ENCODE assay signal across 36 cellular contexts in genomic region chr7:133437544-133437943, GRCh38.
"Had no signal": no experiment of that assay in that cellular context is flagged by ENCODE, and none has a peak within 500 bp of the region (broad histone marks: within the 10 kb centered on the region; RNA-seq: fewer than 3 reads in every experiment).

No MANE protein-coding gene starts in this region.

- H3K27me3 ChIP-seq: body of pancreas, MG63, Peyer's patch had no signal

- ATAC-seq: activated CD8-positive, alpha-beta memory T cell treated with anti-CD3 and anti-CD28 coated beads, Interleukin-2, amount 10 ng/mL, durations not matched to agents 7 days and 5 days; body of pancreas; PC-3 had no signal

- DNase-seq: activated CD4-positive, alpha-beta memory T cell treated with anti-CD3 and anti-CD28 coated beads, Interleukin-2, amount 10 ng/mL, durations not matched to agents 7 days and 5 days; activated CD4-positive, alpha-beta T cell treated with anti-CD3 and anti-CD28 coated beads for 1 hour; activated CD4-positive, alpha-beta T cell treated with anti-CD3 and anti-CD28 coated beads for 48 hours; activated CD4-positive, CD25-positive, alpha-beta regulatory T cell; activated CD8-positive, alpha-beta memory T cell treated with anti-CD3 and anti-CD28 coated beads for 24 hours; activated CD8-positive, alpha-beta memory T cell treated with anti-CD3 and anti-CD28 coated beads, Interleukin-2, amount 10 ng/mL, durations not matched to agents 7 days and 5 days; activated CD8-positive, alpha-beta memory T cell treated with anti-CD3 and anti-CD28 coated beads, Interleukin-2, amount 50 U/mL, for 48 hours; activated gamma-delta T cell; activated naive CD4-positive, alpha-beta T cell treated with Interleukin-2 at 50 U/mL for 16 hours; activated naive CD8-positive, alpha-beta T cell treated with anti-CD3 and anti-CD28 coated beads, Interleukin-2, amount 10 ng/mL, durations not matched to agents 7 days and 5 days; activated T-cell treated with anti-CD3 and anti-CD28 coated beads, Interleukin-2, amount 50 U/mL, for 48 hours; amygdala; body of pancreas; caudate nucleus; Karpas-422; KBM-7; MG63; NCI-H1048; NCI-H1105 treated with DMSO at 0.1 percent for 48 hours; NCI-H1436; NCI-H1694; NCI-H1930; NCI-H2081 treated with DMSO at 0.1 percent for 48 hours; NCI-H226; NCI-H446 treated with DMSO at 0.1 percent for 48 hours; NCI-H748 treated with DMSO at 0.1 percent for 48 hours; NK-92 treated with Interleukin-12 subunit alpha and Interleukin-12 subunit beta, amount 100 ng/mL, for 24 hours; PC-3; Peyer's patch; RPMI8226; SIG-M5; T1000; WERI-Rb-1 had no signal

- H3K36me3 ChIP-seq: MG63, Peyer's patch, WERI-Rb-1 had no signal

- H3K4me3 Mint-ChIP-seq: activated CD4-positive, alpha-beta memory T cell treated with anti-CD3 and anti-CD28 coated beads, Interleukin-2, amount 10 ng/mL, durations not matched to agents 7 days and 5 days; activated CD8-positive, alpha-beta memory T cell treated with anti-CD3 and anti-CD28 coated beads, Interleukin-2, amount 10 ng/mL, durations not matched to agents 7 days and 5 days; activated naive CD4-positive, alpha-beta T cell treated with anti-CD3 and anti-CD28 coated beads, Interleukin-2, amount 50 U/mL, for 24 hours; activated naive CD8-positive, alpha-beta T cell treated with anti-CD3 and anti-CD28 coated beads, Interleukin-2, amount 10 ng/mL, durations not matched to agents 7 days and 5 days; IgD-negative memory B cell had no signal

- H3K27me3 Mint-ChIP-seq: activated CD4-positive, alpha-beta memory T cell treated with anti-CD3 and anti-CD28 coated beads, Interleukin-2, amount 10 ng/mL, durations not matched to agents 7 days and 5 days; activated CD8-positive, alpha-beta memory T cell treated with anti-CD3 and anti-CD28 coated beads, Interleukin-2, amount 10 ng/mL, durations not matched to agents 7 days and 5 days; activated naive CD4-positive, alpha-beta T cell treated with anti-CD3 and anti-CD28 coated beads, Interleukin-2, amount 50 U/mL, for 24 hours; activated naive CD8-positive, alpha-beta T cell treated with anti-CD3 and anti-CD28 coated beads, Interleukin-2, amount 10 ng/mL, durations not matched to agents 7 days and 5 days; IgD-negative memory B cell had no signal

- H3K4me1 Mint-ChIP-seq: activated CD4-positive, alpha-beta memory T cell treated with anti-CD3 and anti-CD28 coated beads, Interleukin-2, amount 10 ng/mL, durations not matched to agents 7 days and 5 days; activated CD8-positive, alpha-beta memory T cell treated with anti-CD3 and anti-CD28 coated beads, Interleukin-2, amount 10 ng/mL, durations not matched to agents 7 days and 5 days had no signal

- H3K4me1 ChIP-seq: body of pancreas, Peyer's patch had no signal

- H3K27ac ChIP-seq: body of pancreas, Peyer's patch, WERI-Rb-1 had no signal

- H3K9me3 ChIP-seq: body of pancreas, MG63, Peyer's patch had no signal

- H3K4me3 ChIP-seq: body of pancreas, MG63, Peyer's patch had no signal

- H3K9me3 Mint-ChIP-seq: activated CD4-positive, alpha-beta memory T cell treated with anti-CD3 and anti-CD28 coated beads, Interleukin-2, amount 10 ng/mL, durations not matched to agents 7 days and 5 days; activated naive CD4-positive, alpha-beta T cell treated with anti-CD3 and anti-CD28 coated beads, Interleukin-2, amount 50 U/mL, for 24 hours; IgD-negative memory B cell had no signal

- H3K27ac Mint-ChIP-seq: activated CD4-positive, alpha-beta memory T cell treated with anti-CD3 and anti-CD28 coated beads, Interleukin-2, amount 10 ng/mL, durations not matched to agents 7 days and 5 days; activated CD8-positive, alpha-beta memory T cell treated with anti-CD3 and anti-CD28 coated beads, Interleukin-2, amount 10 ng/mL, durations not matched to agents 7 days and 5 days; activated naive CD4-positive, alpha-beta T cell treated with anti-CD3 and anti-CD28 coated beads, Interleukin-2, amount 50 U/mL, for 24 hours; activated naive CD8-positive, alpha-beta T cell treated with anti-CD3 and anti-CD28 coated beads, Interleukin-2, amount 10 ng/mL, durations not matched to agents 7 days and 5 days; activated T-helper 2 cell treated with anti-CD3 and anti-CD28 coated beads, Interferon-gamma antibody, Interleukin-2, Interleukin-4, amounts not matched to agents 10 μg/mL and 5 μg/mL and 100 μg/mL, durations not matched to agents 14 hours and 24 hours and 36 hours; IgD-negative memory B cell had no signal
